Comparison of ENCODE assay signal across 1 cellular context in genomic region chr17:8746501-8747236, GRCh38.
TF ChIP-seq lines count a peak whose summit lies in the region.

No MANE protein-coding gene starts in this region.

TF ChIP-seq in IMR-90, 13 proteins besides CTCF, POLR2A, EP300 and RAD21:
- TF ChIP-seq FOS (IDR thresholded peaks at IDR 0.05; ENCODE audit: low read depth, low read length) (no peak), CEBPB (IDR thresholded peaks at IDR 0.05; ENCODE audit: low read depth, low read length) (no peak)
